In the genomic region with DNA sequence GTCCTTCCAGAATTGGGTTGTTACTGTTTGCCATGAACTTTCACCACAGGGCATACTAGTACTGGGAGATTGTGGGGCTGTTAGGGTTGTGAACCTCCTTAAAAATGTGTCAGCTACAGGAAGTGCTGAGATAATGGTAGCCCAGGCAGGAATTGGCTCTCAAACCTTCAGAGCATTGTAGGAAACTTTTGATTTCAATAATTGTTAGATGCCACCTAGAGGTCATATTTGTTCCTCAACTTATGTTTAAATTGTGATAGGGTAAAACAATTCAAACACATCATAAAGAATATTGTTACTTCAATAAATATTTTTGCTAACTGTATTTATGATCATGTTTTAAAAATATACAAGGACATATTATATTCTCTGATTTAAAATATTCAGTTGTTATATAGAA, we compare ENCODE assay signal across 1 cellular context.
TF ChIP-seq lines count a peak whose summit lies in the region.

No MANE protein-coding gene starts in this region.

TF ChIP-seq in GM23338, 12 proteins besides CTCF, POLR2A, EP300 and RAD21 (continued from another document):
- TF ChIP-seq, protein P1, sequence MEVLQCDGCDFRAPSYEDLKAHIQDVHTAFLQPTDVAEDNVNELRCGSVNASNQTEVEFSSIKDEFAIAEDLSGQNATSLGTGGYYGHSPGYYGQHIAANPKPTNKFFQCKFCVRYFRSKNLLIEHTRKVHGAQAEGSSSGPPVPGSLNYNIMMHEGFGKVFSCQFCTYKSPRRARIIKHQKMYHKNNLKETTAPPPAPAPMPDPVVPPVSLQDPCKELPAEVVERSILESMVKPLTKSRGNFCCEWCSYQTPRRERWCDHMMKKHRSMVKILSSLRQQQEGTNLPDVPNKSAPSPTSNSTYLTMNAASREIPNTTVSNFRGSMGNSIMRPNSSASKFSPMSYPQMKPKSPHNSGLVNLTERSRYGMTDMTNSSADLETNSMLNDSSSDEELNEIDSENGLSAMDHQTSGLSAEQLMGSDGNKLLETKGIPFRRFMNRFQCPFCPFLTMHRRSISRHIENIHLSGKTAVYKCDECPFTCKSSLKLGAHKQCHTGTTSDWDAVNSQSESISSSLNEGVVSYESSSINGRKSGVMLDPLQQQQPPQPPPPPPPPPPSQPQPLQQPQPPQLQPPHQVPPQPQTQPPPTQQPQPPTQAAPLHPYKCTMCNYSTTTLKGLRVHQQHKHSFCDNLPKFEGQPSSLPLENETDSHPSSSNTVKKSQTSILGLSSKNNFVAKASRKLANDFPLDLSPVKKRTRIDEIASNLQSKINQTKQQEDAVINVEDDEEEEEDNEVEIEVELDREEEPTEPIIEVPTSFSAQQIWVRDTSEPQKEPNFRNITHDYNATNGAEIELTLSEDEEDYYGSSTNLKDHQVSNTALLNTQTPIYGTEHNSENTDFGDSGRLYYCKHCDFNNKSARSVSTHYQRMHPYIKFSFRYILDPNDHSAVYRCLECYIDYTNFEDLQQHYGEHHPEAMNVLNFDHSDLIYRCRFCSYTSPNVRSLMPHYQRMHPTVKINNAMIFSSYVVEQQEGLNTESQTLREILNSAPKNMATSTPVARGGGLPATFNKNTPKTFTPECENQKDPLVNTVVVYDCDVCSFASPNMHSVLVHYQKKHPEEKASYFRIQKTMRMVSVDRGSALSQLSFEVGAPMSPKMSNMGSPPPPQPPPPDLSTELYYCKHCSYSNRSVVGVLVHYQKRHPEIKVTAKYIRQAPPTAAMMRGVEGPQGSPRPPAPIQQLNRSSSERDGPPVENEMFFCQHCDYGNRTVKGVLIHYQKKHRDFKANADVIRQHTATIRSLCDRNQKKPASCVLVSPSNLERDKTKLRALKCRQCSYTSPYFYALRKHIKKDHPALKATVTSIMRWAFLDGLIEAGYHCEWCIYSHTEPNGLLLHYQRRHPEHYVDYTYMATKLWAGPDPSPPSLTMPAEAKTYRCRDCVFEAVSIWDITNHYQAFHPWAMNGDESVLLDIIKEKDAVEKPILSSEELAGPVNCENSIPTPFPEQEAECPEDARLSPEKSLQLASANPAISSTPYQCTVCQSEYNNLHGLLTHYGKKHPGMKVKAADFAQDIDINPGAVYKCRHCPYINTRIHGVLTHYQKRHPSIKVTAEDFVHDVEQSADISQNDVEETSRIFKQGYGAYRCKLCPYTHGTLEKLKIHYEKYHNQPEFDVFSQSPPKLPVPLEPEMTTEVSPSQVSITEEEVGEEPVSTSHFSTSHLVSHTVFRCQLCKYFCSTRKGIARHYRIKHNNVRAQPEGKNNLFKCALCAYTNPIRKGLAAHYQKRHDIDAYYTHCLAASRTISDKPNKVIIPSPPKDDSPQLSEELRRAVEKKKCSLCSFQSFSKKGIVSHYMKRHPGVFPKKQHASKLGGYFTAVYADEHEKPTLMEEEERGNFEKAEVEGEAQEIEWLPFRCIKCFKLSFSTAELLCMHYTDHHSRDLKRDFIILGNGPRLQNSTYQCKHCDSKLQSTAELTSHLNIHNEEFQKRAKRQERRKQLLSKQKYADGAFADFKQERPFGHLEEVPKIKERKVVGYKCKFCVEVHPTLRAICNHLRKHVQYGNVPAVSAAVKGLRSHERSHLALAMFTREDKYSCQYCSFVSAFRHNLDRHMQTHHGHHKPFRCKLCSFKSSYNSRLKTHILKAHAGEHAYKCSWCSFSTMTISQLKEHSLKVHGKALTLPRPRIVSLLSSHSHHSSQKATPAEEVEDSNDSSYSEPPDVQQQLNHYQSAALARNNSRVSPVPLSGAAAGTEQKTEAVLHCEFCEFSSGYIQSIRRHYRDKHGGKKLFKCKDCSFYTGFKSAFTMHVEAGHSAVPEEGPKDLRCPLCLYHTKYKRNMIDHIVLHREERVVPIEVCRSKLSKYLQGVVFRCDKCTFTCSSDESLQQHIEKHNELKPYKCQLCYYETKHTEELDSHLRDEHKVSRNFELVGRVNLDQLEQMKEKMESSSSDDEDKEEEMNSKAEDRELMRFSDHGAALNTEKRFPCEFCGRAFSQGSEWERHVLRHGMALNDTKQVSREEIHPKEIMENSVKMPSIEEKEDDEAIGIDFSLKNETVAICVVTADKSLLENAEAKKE (CRISPR knock-in tag; IDR thresholded peaks at IDR 0.05) = no peak
- TF ChIP-seq POLR2AphosphoS5 (IDR thresholded peaks at IDR 0.05; ENCODE audit: low read depth) = no peak
- TF ChIP-seq, protein P2, sequence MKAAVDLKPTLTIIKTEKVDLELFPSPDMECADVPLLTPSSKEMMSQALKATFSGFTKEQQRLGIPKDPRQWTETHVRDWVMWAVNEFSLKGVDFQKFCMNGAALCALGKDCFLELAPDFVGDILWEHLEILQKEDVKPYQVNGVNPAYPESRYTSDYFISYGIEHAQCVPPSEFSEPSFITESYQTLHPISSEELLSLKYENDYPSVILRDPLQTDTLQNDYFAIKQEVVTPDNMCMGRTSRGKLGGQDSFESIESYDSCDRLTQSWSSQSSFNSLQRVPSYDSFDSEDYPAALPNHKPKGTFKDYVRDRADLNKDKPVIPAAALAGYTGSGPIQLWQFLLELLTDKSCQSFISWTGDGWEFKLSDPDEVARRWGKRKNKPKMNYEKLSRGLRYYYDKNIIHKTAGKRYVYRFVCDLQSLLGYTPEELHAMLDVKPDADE (IDR thresholded peaks at IDR 0.05) = no peak
- TF ChIP-seq ZNF114 (CRISPR knock-in tag; IDR thresholded peaks at IDR 0.05) = no peak
- TF ChIP-seq JUNB (IDR thresholded peaks at IDR 0.05; ENCODE audit: unreplicated experiment) = no peak
